ENCODE assay signal across 1 cellular context in genomic region chr3:170353485-170353884, GRCh38.
TF ChIP-seq lines count a peak whose summit lies in the region.

No MANE protein-coding gene starts in this region.

TF ChIP-seq in H1, 55 proteins besides CTCF, POLR2A, EP300 and RAD21:
- TF ChIP-seq RFX5 (IDR thresholded peaks at IDR 0.05; ENCODE audit: borderline replicate concordance, low read depth, low read length), result no peak
- TF ChIP-seq E2F6 (IDR thresholded peaks at IDR 0.05), result no peak
- no peak for TF ChIP-seq SUZ12 (IDR thresholded peaks at IDR 0.05; ENCODE audit: low read length)
- no peak for TF ChIP-seq RXRA (IDR thresholded peaks at IDR 0.05; ENCODE audit: insufficient read depth, low read depth, low read length)
- no peak for TF ChIP-seq NRF1 (IDR thresholded peaks at IDR 0.05; ENCODE audit: low read depth, low read length)
- TF ChIP-seq USF2 (IDR thresholded peaks at IDR 0.05; ENCODE audit: low read length), result no peak
- no peak for TF ChIP-seq BRCA1 (IDR thresholded peaks at IDR 0.05; ENCODE audit: low read depth, low read length)
- no peak for TF ChIP-seq TBP (IDR thresholded peaks at IDR 0.05; ENCODE audit: low read depth, low read length)
- TF ChIP-seq CHD2 (IDR thresholded peaks at IDR 0.05; ENCODE audit: low read length), result no peak
- no peak for TF ChIP-seq HDAC2 (IDR thresholded peaks at IDR 0.05; ENCODE audit: borderline replicate concordance in 1 of 2, low read depth in 2 of 2, low read length in 2 of 2)
- TF ChIP-seq ASH2L (IDR thresholded peaks at IDR 0.05; ENCODE audit: low read length), result no peak
- TF ChIP-seq SP2 (IDR thresholded peaks at IDR 0.05; ENCODE audit: low read length), result no peak
- no peak for TF ChIP-seq CEBPB (IDR thresholded peaks at IDR 0.05; ENCODE audit: low read depth, low read length)
- no peak for TF ChIP-seq MAX (IDR thresholded peaks at IDR 0.05)
- no peak for TF ChIP-seq BACH1 (IDR thresholded peaks at IDR 0.05; ENCODE audit: low read length)
- TF ChIP-seq TEAD4 (IDR thresholded peaks at IDR 0.05; ENCODE audit: low read depth, low read length), result no peak
- no peak for TF ChIP-seq MAFK (IDR thresholded peaks at IDR 0.05; ENCODE audit: low read depth, low read length)
- TF ChIP-seq TAF1 (IDR thresholded peaks at IDR 0.05; ENCODE audit: low read depth, low read length), result no peak
